In genomic region chr11:43723617-43724016, GRCh38 we compare ENCODE assay signal across 19 cellular contexts.
"Had no signal": no experiment of that assay in that cellular context is flagged by ENCODE, and none has a peak within 500 bp of the region (broad histone marks: within the 10 kb centered on the region; RNA-seq: fewer than 3 reads in every experiment).

No MANE protein-coding gene starts in this region.

- H3K27me3 ChIP-seq: brain microvascular endothelial cell, dorsolateral prefrontal cortex, pancreas had no signal

- ATAC-seq: activated CD4-positive, CD25-positive, alpha-beta regulatory T cell treated with anti-CD3 and anti-CD28 coated beads, Interleukin-2, amount 50 U/mL, for 24 hours; pancreas; T-cell had no signal

- H3K9me3 Mint-ChIP-seq: endodermal cell had no signal

- H3K27me3 Mint-ChIP-seq: activated naive CD8-positive, alpha-beta T cell treated with anti-CD3 and anti-CD28 coated beads for 36 hours; T-cell had no signal

- DNase-seq: activated naive CD8-positive, alpha-beta T cell treated with anti-CD3 and anti-CD28 coated beads for 36 hours; amygdala; brain microvascular endothelial cell; dorsolateral prefrontal cortex; endodermal cell; midbrain; pancreas; small intestine; stimulated activated CD4-positive, alpha-beta T cell treated with anti-CD3 and anti-CD28 coated beads, Interleukin-4, amount 100 ng/mL, for 4 hours; stimulated activated CD8-positive, alpha-beta memory T cell treated with anti-CD3 and anti-CD28 coated beads, Interleukin-4, amount 100 ng/mL, for 48 hours; stimulated activated naive CD4-positive, alpha-beta T cell treated with Interleukin-2 at 50 U/mL for 16 hours; substantia nigra; T-cell; T-helper 9 cell; trophoblast cell had no signal

- H3K4me1 Mint-ChIP-seq: endodermal cell had no signal

- FAIRE-seq: frontal cortex, pancreas, small intestine had no signal

- H3K4me3 ChIP-seq: dorsolateral prefrontal cortex, lung, pancreas had no signal

- H3K4me3 Mint-ChIP-seq: activated naive CD8-positive, alpha-beta T cell treated with anti-CD3 and anti-CD28 coated beads for 36 hours; activated T-helper 1 cell treated with anti-CD3 and anti-CD28 coated beads, Interleukin-12 subunit alpha, Interleukin-12 subunit beta, Interleukin-2, Interleukin-4 antibody, amounts not matched to agents 30 ng/mL and 10 ng/mL and 1 ng/mL, durations not matched to agents 14 hours and 24 hours and 36 hours; endodermal cell; T-cell had no signal

- H3K27ac Mint-ChIP-seq: activated naive CD8-positive, alpha-beta T cell treated with anti-CD3 and anti-CD28 coated beads for 36 hours; activated T-helper 1 cell treated with anti-CD3 and anti-CD28 coated beads, Interleukin-12 subunit alpha, Interleukin-12 subunit beta, Interleukin-2, Interleukin-4 antibody, amounts not matched to agents 30 ng/mL and 10 ng/mL and 1 ng/mL, durations not matched to agents 14 hours and 24 hours and 36 hours; endodermal cell; T-cell had no signal

- H3K36me3 ChIP-seq: brain microvascular endothelial cell, pancreas had no signal

- H3K27ac ChIP-seq: brain microvascular endothelial cell, dorsolateral prefrontal cortex, pancreas had no signal

- H3K9me3 ChIP-seq: pancreas had no signal
